27 cellular contexts compared by ENCODE assay signal in genomic region chr5:105573575-105573974, GRCh38.
A peak's percentile ranks its signal among the peaks of the same experiment; 100 is the strongest.
DNase-seq lines count a peak whose midpoint lies in the region; ATAC-seq, FAIRE-seq and TF ChIP-seq lines count a peak whose summit lies in the region.
"Had no signal": no experiment of that assay in that cellular context is flagged by ENCODE, and none has a peak within 500 bp of the region (broad histone marks: within the 10 kb centered on the region; RNA-seq: fewer than 3 reads in every experiment).

No MANE protein-coding gene starts in this region.

- H3K36me3 ChIP-seq in bronchial epithelial cell (ENCODE audit: control insufficient read depth, insufficient read depth, low read length) = no peaks in the 10 kb centered on the region
- H3K36me3 ChIP-seq in psoas muscle (ENCODE audit: insufficient read depth in 1 of 2, low read depth in 1 of 2) = no peaks in the 10 kb centered on the region
- H3K36me3 ChIP-seq: SJSA1 had no signal

- no peak for FAIRE-seq in bronchial epithelial cell (lab: Jason Lieb, UNC)
- FAIRE-seq: D721Med, GM12878, H1, HepG2 had no signal

- no peaks in the 10 kb centered on the region for H3K27me3 ChIP-seq in bronchial epithelial cell (ENCODE audit: control insufficient read depth, insufficient read depth, low read length)
- H3K27me3 ChIP-seq in psoas muscle (ENCODE audit: insufficient read depth in 3 of 3, low read length in 2 of 3) = no peaks in the 10 kb centered on the region
- H3K27me3 ChIP-seq: SJSA1 had no signal

- TF ChIP-seq CTCF in bronchial epithelial cell (IDR thresholded peaks at IDR 0.05; ENCODE audit: insufficient read depth, low read length, severe bottlenecking) = no peak
- TF ChIP-seq CTCF in psoas muscle (IDR thresholded peaks at IDR 0.05) = no peak

- no peaks in the 10 kb centered on the region for H3K4me1 ChIP-seq in psoas muscle
- H3K4me1 ChIP-seq: SJSA1 had no signal

- DNase-seq in NCI-H2171 treated with DMSO at 0.1 percent for 48 hours (lab: John Stamatoyannopoulos, UW) = peak; percentile 2
- DNase-seq in NCI-H2171 (lab: John Stamatoyannopoulos, UW) = no peak
- DNase-seq in NCI-H69 (lab: John Stamatoyannopoulos, UW) = peak; percentile 60
- DNase-seq in bronchial epithelial cell (ENCODE audit: low read depth) = peak; percentile 48
- peak; percentile 23 for DNase-seq in iris pigment epithelial cell (ENCODE audit: low read depth)
- no peak for DNase-seq in psoas muscle
- no peak for DNase-seq in epidermal melanocyte (ENCODE audit: insufficient read length, low spot score)
- no peak for DNase-seq in hypothalamus (lab: John Stamatoyannopoulos, UW)
- DNase-seq: CD4-positive, CD25-positive, alpha-beta regulatory T cell; GDM1; Karpas-422; MV-4-11; NCI-H1105; NCI-H1436 treated with DMSO at 0.1 percent for 48 hours; NCI-H187 treated with DMSO at 0.1 percent for 48 hours; NCI-H345; NCI-H510A treated with DMSO at 0.1 percent for 48 hours; NCI-H748 treated with DMSO at 0.1 percent for 48 hours; NK-92 treated with Interleukin-12 subunit alpha and Interleukin-12 subunit beta, amount 100 ng/mL, for 24 hours; PC-9; Right ventricle myocardium superior had no signal

- ATAC-seq in psoas muscle = no peak
- ATAC-seq: GM12878, HCT116, HepG2 had no signal

- no peak overlapping the region for H3K27ac ChIP-seq in psoas muscle
- H3K27ac ChIP-seq: PC-9, SJSA1 had no signal

- H3K9me3 ChIP-seq in psoas muscle = no peaks in the 10 kb centered on the region
- H3K9me3 ChIP-seq: SJSA1 had no signal

- H3K4me3 ChIP-seq in bronchial epithelial cell (ENCODE audit: low read depth, low read length) (no peak overlapping the region), psoas muscle (no peak overlapping the region)
- H3K4me3 ChIP-seq: GM12878, PC-9, SJSA1 had no signal

- intact Hi-C loops in psoas muscle (cut with DNase I) = no loop called here

Comparison
In these comparisons a context has a peak if more than half of its experiments do, and no peak if none do; other contexts are left out.
1. DNase-seq: peak in NCI-H2171 treated with DMSO at 0.1 percent for 48 hours (single experiment), NCI-H69 (single experiment), bronchial epithelial cell (single experiment) and iris pigment epithelial cell (single experiment); none in NCI-H2171 (single experiment), psoas muscle (0 of 2), epidermal melanocyte (single experiment) and hypothalamus (0 of 51).